ENCODE assay signal across 1 cellular context in the genomic region with DNA sequence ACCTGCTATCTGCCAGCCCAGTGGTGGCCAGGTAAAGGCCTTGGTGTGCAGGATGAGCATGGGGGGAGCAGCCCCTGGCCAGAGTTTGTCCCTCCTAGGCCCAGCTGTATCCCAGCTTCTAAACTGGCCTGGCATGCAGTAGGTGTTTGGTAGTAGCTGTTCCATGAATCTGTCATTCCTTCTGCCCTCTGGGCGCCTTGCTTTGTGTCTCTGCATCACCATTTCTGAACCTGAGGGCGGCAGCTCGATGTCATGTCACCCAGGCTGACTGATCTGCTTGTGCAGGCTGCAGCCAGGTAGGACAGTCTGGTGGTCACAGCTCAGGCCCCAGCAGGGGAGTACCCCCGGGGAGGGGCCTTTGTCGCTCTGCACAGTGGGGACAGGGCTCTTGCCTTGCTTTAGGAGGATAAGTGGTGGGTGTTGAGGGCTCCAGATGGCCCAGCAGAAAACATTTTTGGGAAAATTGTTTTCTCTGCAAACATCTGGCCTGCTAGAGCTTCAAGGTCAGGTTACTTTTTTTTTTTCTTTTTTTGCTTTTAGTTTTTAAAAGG.
TF ChIP-seq lines count a peak whose summit lies in the region.

No MANE protein-coding gene starts in this region.

TF ChIP-seq in GM23338, 12 proteins besides CTCF, POLR2A, EP300 and RAD21:
- TF ChIP-seq, protein P1, sequence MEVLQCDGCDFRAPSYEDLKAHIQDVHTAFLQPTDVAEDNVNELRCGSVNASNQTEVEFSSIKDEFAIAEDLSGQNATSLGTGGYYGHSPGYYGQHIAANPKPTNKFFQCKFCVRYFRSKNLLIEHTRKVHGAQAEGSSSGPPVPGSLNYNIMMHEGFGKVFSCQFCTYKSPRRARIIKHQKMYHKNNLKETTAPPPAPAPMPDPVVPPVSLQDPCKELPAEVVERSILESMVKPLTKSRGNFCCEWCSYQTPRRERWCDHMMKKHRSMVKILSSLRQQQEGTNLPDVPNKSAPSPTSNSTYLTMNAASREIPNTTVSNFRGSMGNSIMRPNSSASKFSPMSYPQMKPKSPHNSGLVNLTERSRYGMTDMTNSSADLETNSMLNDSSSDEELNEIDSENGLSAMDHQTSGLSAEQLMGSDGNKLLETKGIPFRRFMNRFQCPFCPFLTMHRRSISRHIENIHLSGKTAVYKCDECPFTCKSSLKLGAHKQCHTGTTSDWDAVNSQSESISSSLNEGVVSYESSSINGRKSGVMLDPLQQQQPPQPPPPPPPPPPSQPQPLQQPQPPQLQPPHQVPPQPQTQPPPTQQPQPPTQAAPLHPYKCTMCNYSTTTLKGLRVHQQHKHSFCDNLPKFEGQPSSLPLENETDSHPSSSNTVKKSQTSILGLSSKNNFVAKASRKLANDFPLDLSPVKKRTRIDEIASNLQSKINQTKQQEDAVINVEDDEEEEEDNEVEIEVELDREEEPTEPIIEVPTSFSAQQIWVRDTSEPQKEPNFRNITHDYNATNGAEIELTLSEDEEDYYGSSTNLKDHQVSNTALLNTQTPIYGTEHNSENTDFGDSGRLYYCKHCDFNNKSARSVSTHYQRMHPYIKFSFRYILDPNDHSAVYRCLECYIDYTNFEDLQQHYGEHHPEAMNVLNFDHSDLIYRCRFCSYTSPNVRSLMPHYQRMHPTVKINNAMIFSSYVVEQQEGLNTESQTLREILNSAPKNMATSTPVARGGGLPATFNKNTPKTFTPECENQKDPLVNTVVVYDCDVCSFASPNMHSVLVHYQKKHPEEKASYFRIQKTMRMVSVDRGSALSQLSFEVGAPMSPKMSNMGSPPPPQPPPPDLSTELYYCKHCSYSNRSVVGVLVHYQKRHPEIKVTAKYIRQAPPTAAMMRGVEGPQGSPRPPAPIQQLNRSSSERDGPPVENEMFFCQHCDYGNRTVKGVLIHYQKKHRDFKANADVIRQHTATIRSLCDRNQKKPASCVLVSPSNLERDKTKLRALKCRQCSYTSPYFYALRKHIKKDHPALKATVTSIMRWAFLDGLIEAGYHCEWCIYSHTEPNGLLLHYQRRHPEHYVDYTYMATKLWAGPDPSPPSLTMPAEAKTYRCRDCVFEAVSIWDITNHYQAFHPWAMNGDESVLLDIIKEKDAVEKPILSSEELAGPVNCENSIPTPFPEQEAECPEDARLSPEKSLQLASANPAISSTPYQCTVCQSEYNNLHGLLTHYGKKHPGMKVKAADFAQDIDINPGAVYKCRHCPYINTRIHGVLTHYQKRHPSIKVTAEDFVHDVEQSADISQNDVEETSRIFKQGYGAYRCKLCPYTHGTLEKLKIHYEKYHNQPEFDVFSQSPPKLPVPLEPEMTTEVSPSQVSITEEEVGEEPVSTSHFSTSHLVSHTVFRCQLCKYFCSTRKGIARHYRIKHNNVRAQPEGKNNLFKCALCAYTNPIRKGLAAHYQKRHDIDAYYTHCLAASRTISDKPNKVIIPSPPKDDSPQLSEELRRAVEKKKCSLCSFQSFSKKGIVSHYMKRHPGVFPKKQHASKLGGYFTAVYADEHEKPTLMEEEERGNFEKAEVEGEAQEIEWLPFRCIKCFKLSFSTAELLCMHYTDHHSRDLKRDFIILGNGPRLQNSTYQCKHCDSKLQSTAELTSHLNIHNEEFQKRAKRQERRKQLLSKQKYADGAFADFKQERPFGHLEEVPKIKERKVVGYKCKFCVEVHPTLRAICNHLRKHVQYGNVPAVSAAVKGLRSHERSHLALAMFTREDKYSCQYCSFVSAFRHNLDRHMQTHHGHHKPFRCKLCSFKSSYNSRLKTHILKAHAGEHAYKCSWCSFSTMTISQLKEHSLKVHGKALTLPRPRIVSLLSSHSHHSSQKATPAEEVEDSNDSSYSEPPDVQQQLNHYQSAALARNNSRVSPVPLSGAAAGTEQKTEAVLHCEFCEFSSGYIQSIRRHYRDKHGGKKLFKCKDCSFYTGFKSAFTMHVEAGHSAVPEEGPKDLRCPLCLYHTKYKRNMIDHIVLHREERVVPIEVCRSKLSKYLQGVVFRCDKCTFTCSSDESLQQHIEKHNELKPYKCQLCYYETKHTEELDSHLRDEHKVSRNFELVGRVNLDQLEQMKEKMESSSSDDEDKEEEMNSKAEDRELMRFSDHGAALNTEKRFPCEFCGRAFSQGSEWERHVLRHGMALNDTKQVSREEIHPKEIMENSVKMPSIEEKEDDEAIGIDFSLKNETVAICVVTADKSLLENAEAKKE (CRISPR knock-in tag; IDR thresholded peaks at IDR 0.05), result no peak
- TF ChIP-seq POLR2AphosphoS5 (IDR thresholded peaks at IDR 0.05; ENCODE audit: low read depth) (no peak), ETS1 (IDR thresholded peaks at IDR 0.05) (no peak), EZH2phosphoT487 (IDR thresholded peaks at IDR 0.05; ENCODE audit: unreplicated experiment) (no peak), ZNF331 (CRISPR knock-in tag; IDR thresholded peaks at IDR 0.05; ENCODE audit: low read depth) (no peak), NANOG (IDR thresholded peaks at IDR 0.05; ENCODE audit: borderline replicate concordance) (no peak), STAT1 (IDR thresholded peaks at IDR 0.05; ENCODE audit: unreplicated experiment) (no peak), EZH2 (IDR thresholded peaks at IDR 0.05; ENCODE audit: low read depth, unreplicated experiment) (no peak), JUNB (IDR thresholded peaks at IDR 0.05; ENCODE audit: unreplicated experiment) (no peak), ZNF114 (CRISPR knock-in tag; IDR thresholded peaks at IDR 0.05) (no peak), CREB1 (CRISPR knock-in tag; IDR thresholded peaks at IDR 0.05; ENCODE audit: low read depth) (no peak)
- TF ChIP-seq, protein P2, sequence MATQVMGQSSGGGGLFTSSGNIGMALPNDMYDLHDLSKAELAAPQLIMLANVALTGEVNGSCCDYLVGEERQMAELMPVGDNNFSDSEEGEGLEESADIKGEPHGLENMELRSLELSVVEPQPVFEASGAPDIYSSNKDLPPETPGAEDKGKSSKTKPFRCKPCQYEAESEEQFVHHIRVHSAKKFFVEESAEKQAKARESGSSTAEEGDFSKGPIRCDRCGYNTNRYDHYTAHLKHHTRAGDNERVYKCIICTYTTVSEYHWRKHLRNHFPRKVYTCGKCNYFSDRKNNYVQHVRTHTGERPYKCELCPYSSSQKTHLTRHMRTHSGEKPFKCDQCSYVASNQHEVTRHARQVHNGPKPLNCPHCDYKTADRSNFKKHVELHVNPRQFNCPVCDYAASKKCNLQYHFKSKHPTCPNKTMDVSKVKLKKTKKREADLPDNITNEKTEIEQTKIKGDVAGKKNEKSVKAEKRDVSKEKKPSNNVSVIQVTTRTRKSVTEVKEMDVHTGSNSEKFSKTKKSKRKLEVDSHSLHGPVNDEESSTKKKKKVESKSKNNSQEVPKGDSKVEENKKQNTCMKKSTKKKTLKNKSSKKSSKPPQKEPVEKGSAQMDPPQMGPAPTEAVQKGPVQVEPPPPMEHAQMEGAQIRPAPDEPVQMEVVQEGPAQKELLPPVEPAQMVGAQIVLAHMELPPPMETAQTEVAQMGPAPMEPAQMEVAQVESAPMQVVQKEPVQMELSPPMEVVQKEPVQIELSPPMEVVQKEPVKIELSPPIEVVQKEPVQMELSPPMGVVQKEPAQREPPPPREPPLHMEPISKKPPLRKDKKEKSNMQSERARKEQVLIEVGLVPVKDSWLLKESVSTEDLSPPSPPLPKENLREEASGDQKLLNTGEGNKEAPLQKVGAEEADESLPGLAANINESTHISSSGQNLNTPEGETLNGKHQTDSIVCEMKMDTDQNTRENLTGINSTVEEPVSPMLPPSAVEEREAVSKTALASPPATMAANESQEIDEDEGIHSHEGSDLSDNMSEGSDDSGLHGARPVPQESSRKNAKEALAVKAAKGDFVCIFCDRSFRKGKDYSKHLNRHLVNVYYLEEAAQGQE (IDR thresholded peaks at IDR 0.05; ENCODE audit: unreplicated experiment), result no peak
